12 cellular contexts compared by ENCODE assay signal in the genomic region with DNA sequence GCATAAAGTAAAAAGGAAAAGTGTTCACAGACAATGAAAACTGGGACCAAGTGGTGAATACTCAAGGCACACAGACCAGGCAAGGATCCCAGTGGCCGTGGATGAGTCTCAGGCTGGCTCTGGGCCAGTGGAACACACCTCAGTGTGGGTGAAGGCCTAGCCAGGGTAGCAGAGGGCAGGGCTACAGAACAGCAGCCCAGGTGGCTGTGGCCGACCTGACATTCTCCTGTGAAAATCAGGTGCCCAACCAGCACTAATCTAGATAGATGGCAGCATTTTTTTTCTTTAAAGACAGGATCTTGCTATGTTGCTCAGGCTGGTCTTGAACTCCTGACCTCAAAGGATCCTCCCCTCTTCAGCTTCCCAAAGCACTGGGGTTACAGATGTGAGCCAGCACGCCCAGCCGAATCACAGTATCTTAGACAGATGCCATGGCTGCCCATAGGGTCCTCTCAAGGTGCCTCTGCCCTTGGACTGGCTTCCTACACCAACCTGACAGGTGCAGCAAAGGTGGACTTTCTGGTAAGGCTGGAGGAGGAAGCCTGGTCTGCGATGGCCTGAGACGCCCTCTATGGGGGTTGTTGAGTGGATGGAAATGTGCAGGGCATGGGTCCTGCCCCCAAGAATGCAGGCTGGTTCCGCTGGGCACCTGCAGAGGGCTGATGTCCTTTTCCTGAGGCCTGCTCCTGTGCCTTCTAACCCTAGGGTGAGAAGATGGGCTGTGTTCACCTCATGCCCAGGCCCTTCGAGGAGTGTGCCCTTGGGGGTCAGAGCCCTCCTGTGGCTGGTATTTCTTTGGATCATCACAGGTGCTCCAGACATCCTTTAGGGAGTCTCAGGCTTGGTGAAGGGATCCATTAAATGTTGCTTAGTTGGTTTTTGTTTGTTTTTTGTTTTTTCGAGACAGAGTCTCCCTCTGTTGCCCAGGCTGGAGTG. TPM values are rescaled to one million over a fixed set of nuclear protein-coding genes. Genes with fewer than 3 reads are reported as not detected.
DNase-seq lines count a peak whose midpoint lies in the region; ATAC-seq, FAIRE-seq and TF ChIP-seq lines count a peak whose summit lies in the region.
"Had no signal": no experiment of that assay in that cellular context is flagged by ENCODE, and none has a peak within 500 bp of the region (broad histone marks: within the 10 kb centered on the region; RNA-seq: fewer than 3 reads in every experiment).

No MANE protein-coding gene starts in this region.

- H2BK120ac ChIP-seq in IMR-90 (ENCODE audit: low read depth, low read length) = no peak overlapping the region

- no peak overlapping the region for H3K27ac ChIP-seq in IMR-90 (ENCODE audit: insufficient read depth, low read length)
- no peak overlapping the region for H3K27ac ChIP-seq in GM12878 (ENCODE audit: control insufficient read depth, insufficient read depth)
- no peak overlapping the region for H3K27ac ChIP-seq in aorta (ENCODE audit: low read depth in 1 of 2, low read length in 2 of 2)
- no peak overlapping the region for H3K27ac ChIP-seq in ovary

- H3K4me3 Mint-ChIP-seq in nephron = peak overlapping the region; percentile 78 to 87 (median 84)
- H3K4me3 Mint-ChIP-seq in effector memory CD8-positive, alpha-beta T cell = peak overlapping the region in 1 of 2 donors; percentile 68

- FAIRE-seq in GM12878 (lab: Jason Lieb, UNC) = no peak

- H2BK20ac ChIP-seq in IMR-90 (ENCODE audit: low read depth, low read length) = no peak overlapping the region

- H3K14ac ChIP-seq in IMR-90 (replicated peaks; ENCODE audit: low read depth, low read length) = no peak overlapping the region

- CTCF ChIA-PET in IMR-90 (lab: Yijun Ruan, JAX) = no interaction called here
- CTCF ChIA-PET in GM12878 (lab: Yijun Ruan, JAX) = no interaction called here

- H3K9me1 ChIP-seq in IMR-90 (ENCODE audit: insufficient read depth, low read length) = peaks cover 11% of the 10 kb centered on the region

- H3K4me1 ChIP-seq in IMR-90 (ENCODE audit: control insufficient read depth, insufficient read depth, low read length) = peaks cover 27% of the 10 kb centered on the region
- H3K4me1 ChIP-seq in GM12878 (ENCODE audit: control insufficient read depth, insufficient read depth, low read length) = peaks cover 14% of the 10 kb centered on the region
- peaks cover 2 to 3% of the 10 kb centered on the region in 2 donors for H3K4me1 ChIP-seq in aorta (ENCODE audit: control insufficient read depth in 1 of 2, insufficient read depth in 2 of 2, low read length in 2 of 2)
- H3K4me1 ChIP-seq in ovary (ENCODE audit: insufficient read depth) = peaks cover 8% of the 10 kb centered on the region

- in situ Hi-C loops in IMR-90 (cut with MboI; ENCODE audit: low sequenced_read_pairs) = no loop called here
- in situ Hi-C loops in GM12878 (cut with MboI) = no loop called here

- peak overlapping the region; percentile 61 to 77 (median 74) for H3K27ac Mint-ChIP-seq in nephron
- H3K27ac Mint-ChIP-seq in effector memory CD8-positive, alpha-beta T cell = peak overlapping the region in 1 of 2 donors; percentile 97

- H2AFZ ChIP-seq in IMR-90 (replicated peaks; ENCODE audit: low read length, poor library complexity) (peak overlapping the region; percentile 8), GM12878 (ENCODE audit: control insufficient read depth, low read depth, low read length) (no peak overlapping the region)

- TF ChIP-seq EP300 in GM12878 (IDR thresholded peaks at IDR 0.05; ENCODE audit: borderline replicate concordance in 1 of 2, control insufficient read depth in 1 of 2, low read depth in 2 of 2, low read length in 2 of 2) (no peak), ovary (IDR thresholded peaks at IDR 0.05) (no peak)

- SMC1A ChIA-PET in GM12878 (lab: Charles Lee; ENCODE audit: uncharacterized antibody, unreplicated experiment) = interaction anchor here (0.6 to 1.8 kb wide), 3 partner anchors 8 to 157 kb away, joined by 3 to 5 read pairs (median 3); no protein-coding TSS in a partner anchor

- H4K20me1 ChIP-seq in IMR-90 (ENCODE audit: insufficient read depth, low read length) (peaks cover 48% of the 10 kb centered on the region), GM12878 (ENCODE audit: control insufficient read depth, insufficient read depth) (0 out of 2 replicates have a peak, but pooled peaks cover 3% of the 10 kb centered on the region)

- TF ChIP-seq CTCF in IMR-90 (conservative IDR thresholded peaks at IDR 0.05; ENCODE audit: low read depth, low read length) (no peak), GM12878 (IDR thresholded peaks at IDR 0.05 in 2 of 3, conservative IDR thresholded peaks at IDR 0.05 in 1 of 3; ENCODE audit: control insufficient read depth in 2 of 3, extremely low read depth in 1 of 3, insufficient read depth in 1 of 3, low read depth in 3 of 3, low read length in 3 of 3) (peak in 1 of 3 experiments; percentile 0; a peak in 1 of 6 replicates), nephron (IDR thresholded peaks at IDR 0.05; ENCODE audit: unreplicated experiment in 3 of 3) (no peak), ovary (IDR thresholded peaks at IDR 0.05) (no peak)

- DNase-seq in COLO668 (lab: John Stamatoyannopoulos, UW; ENCODE audit: unreplicated experiment) (peak; percentile 6), IMR-90 (no peak), GM12878 (ENCODE audit: low read depth, low spot score) (no peak), NCI-H2029 (lab: John Stamatoyannopoulos, UW) (no peak), aorta (no peak), ovary (no peak)
- DNase-seq in effector memory CD8-positive, alpha-beta T cell = no peak
- DNase-seq: caudate nucleus, DMS53, glutamatergic neuron, NCI-H1105 had no signal

- no peak for ATAC-seq in IMR-90 (ENCODE audit: low read depth)
- ATAC-seq in GM12878 = no peak
- ATAC-seq in effector memory CD8-positive, alpha-beta T cell (replicated peaks) = no peak
- ATAC-seq in aorta (ENCODE audit: low FRiP score) = no peak

- TF ChIP-seq POLR2A in IMR-90 (IDR thresholded peaks at IDR 0.05; ENCODE audit: low read depth, low read length) = no peak
- peak; percentile 64 for TF ChIP-seq POLR2A in GM12878 (IDR thresholded peaks at IDR 0.05; ENCODE audit: low read depth, low read length)
- no peak for TF ChIP-seq POLR2A in ovary (IDR thresholded peaks at IDR 0.05)

- H4K5ac ChIP-seq in IMR-90 (ENCODE audit: low read depth, low read length) = no peak overlapping the region

- H3K27me3 Mint-ChIP-seq in nephron (ENCODE audit: low read depth) = no peaks in the 10 kb centered on the region
- H3K27me3 Mint-ChIP-seq in effector memory CD8-positive, alpha-beta T cell = no peaks in the 10 kb centered on the region

- H3K79me1 ChIP-seq in IMR-90 (ENCODE audit: low read depth in 1 of 2, low read length in 2 of 2) = peaks cover 17 to 80% of the 10 kb centered on the region in 2 experiments; a peak in 3 of 4 replicates

- no peak overlapping the region for H2BK5ac ChIP-seq in IMR-90 (ENCODE audit: low read depth, low read length, poor library complexity, severe bottlenecking)

- peaks cover 12% of the 10 kb centered on the region for H3K36me3 Mint-ChIP-seq in nephron (ENCODE audit: low read depth)
- H3K36me3 Mint-ChIP-seq in effector memory CD8-positive, alpha-beta T cell (ENCODE audit: insufficient read depth) = peaks cover 85% of the 10 kb centered on the region

- H2AK5ac ChIP-seq in IMR-90 (ENCODE audit: low read depth, low read length) = no peak overlapping the region

- no peaks in the 10 kb centered on the region for H3K9me3 ChIP-seq in IMR-90 (ENCODE audit: control insufficient read depth, insufficient read depth, low read length)
- H3K9me3 ChIP-seq in GM12878 (replicated peaks; ENCODE audit: control insufficient read depth, insufficient read depth, low read length) = no peaks in the 10 kb centered on the region
- no peaks in the 10 kb centered on the region for H3K9me3 ChIP-seq in aorta (ENCODE audit: control insufficient read depth, low read length)
- no peaks in the 10 kb centered on the region for H3K9me3 ChIP-seq in ovary

- H3K18ac ChIP-seq in IMR-90 (ENCODE audit: low read depth, low read length) = no peak overlapping the region

- H3K4me1 Mint-ChIP-seq in nephron = peaks cover 23% of the 10 kb centered on the region
- H3K4me1 Mint-ChIP-seq in effector memory CD8-positive, alpha-beta T cell (ENCODE audit: low read depth in 2 of 2) = peaks cover 35 to 37% of the 10 kb centered on the region in 2 donors

- H3K27me3 ChIP-seq in IMR-90 (ENCODE audit: control insufficient read depth, insufficient read depth, low read length) (no peaks in the 10 kb centered on the region), GM12878 (replicated peaks in 1 of 2; ENCODE audit: control insufficient read depth in 2 of 2, insufficient read depth in 2 of 2, low read length in 1 of 2) (no peaks in the 10 kb centered on the region), aorta (ENCODE audit: control insufficient read depth in 1 of 2, insufficient read depth in 2 of 2, low read length in 1 of 2) (peaks cover 0 to 16% of the 10 kb centered on the region in 2 donors), ovary (no peaks in the 10 kb centered on the region)

- H3K9me3 Mint-ChIP-seq in nephron = no peaks in the 10 kb centered on the region
- H3K9me3 Mint-ChIP-seq in effector memory CD8-positive, alpha-beta T cell = no peaks in the 10 kb centered on the region

- TF ChIP-seq RAD21 in IMR-90 (IDR thresholded peaks at IDR 0.05; ENCODE audit: low read length) = no peak
- TF ChIP-seq RAD21 in GM12878 (IDR thresholded peaks at IDR 0.05; ENCODE audit: insufficient read depth, low read depth, low read length) = no peak

- H3K9ac ChIP-seq in IMR-90 (ENCODE audit: low read depth, low read length) (no peak overlapping the region), GM12878 (ENCODE audit: control insufficient read depth, insufficient read depth, low read length) (no peak overlapping the region)

- intact Hi-C loops in IMR-90 (cut with micrococcal nuclease) = no loop called here
- intact Hi-C loops in GM12878 (cut with micrococcal nuclease; ENCODE audit: unreplicated experiment) = loop anchor here (5.0 kb wide), 1 partner anchor 158 kb away; a partner anchor contains a TSS
- intact Hi-C loops in aorta (cut with DNase I) = loop anchor here in 1 of 2 donors (5.0 kb wide), 1 partner anchor 42 kb away; no protein-coding TSS in a partner anchor
- intact Hi-C loops in ovary (cut with DNase I) = no loop called here

- H3K36me3 ChIP-seq in IMR-90 (ENCODE audit: control insufficient read depth, insufficient read depth, low read length) (peaks cover 38% of the 10 kb centered on the region), GM12878 (ENCODE audit: control insufficient read depth in 2 of 2, insufficient read depth in 2 of 2, low read length in 1 of 2) (peaks cover 11 to 17% of the 10 kb centered on the region in 2 experiments), aorta (ENCODE audit: control insufficient read depth in 1 of 2, insufficient read depth in 2 of 2, low read length in 1 of 2) (peaks cover 0 to 3% of the 10 kb centered on the region in 2 donors), ovary (no peaks in the 10 kb centered on the region)

- H3K4me3 ChIP-seq in IMR-90 (ENCODE audit: insufficient read depth, low read depth, low read length) (no peak overlapping the region), GM12878 (no peak overlapping the region), aorta (ENCODE audit: low read length in 2 of 2) (no peak overlapping the region), ovary (no peak overlapping the region)

- H3K23ac ChIP-seq in IMR-90 (ENCODE audit: low read depth, low read length) = 0 out of 2 replicates have a peak overlapping the region, but pooled peaks have one; percentile 24

- BruUV-seq in IMR-90 (replicated peaks; lab: Mats Ljungman, UMichigan) (no TSS peak), GM12878 (replicated peaks; lab: Mats Ljungman, UMichigan) (no TSS peak)

- RAD21 ChIA-PET in GM12878 (lab: Charles Lee; ENCODE audit: unreplicated experiment) = no interaction called here

- no peak overlapping the region for H3K4ac ChIP-seq in IMR-90 (ENCODE audit: low read depth, low read length)

- WGBS in IMR-90 (ENCODE audit: extremely low coverage in 2 of 2, insufficient read length in 1 of 2), 2 experiments = 81% methylated on average over 5 of the region's 9 CpGs; no CpG with 5 or more reads in 1 of the 2 experiments
- 82% methylated on average over 9 of the region's 9 CpGs for WGBS in GM12878 (ENCODE audit: insufficient coverage, insufficient replicate concordance, low lambda C conversion rate, missing lambda C conversion rate)
- 72 to 74% methylated on average over 9 of the region's 9 CpGs for WGBS in aorta, 2 donors
- WGBS in ovary, 3 donors = 63 to 77% (median 63%) methylated on average over 9 of the region's 9 CpGs

- POLR2A ChIA-PET in IMR-90 (lab: Charles Lee; ENCODE audit: unreplicated experiment) = no interaction called here
- POLR2A ChIA-PET in GM12878 (lab: Charles Lee) = interaction anchor here (0.6 to 1.0 kb wide), 4 partner anchors 63 to 161 kb away, joined by 3 read pairs; a partner anchor contains a TSS

- H2BK15ac ChIP-seq in IMR-90 (ENCODE audit: low read depth, low read length) = no peak overlapping the region

- H3K79me2 ChIP-seq in GM12878 (ENCODE audit: control insufficient read depth, insufficient read depth, low read length) = peaks cover 69% of the 10 kb centered on the region

- H4K8ac ChIP-seq in IMR-90 (ENCODE audit: low read depth in 2 of 2, low read length in 2 of 2) = no peak overlapping the region

- dilution Hi-C loops in IMR-90 (cut with HindIII; ENCODE audit: low sequenced_read_pairs, unreplicated experiment) = no loop called here

- peak overlapping the region; percentile 70 for H2AK9ac ChIP-seq in IMR-90 (replicated peaks; ENCODE audit: low read depth, low read length, poor library complexity)

- H4K91ac ChIP-seq in IMR-90 (ENCODE audit: insufficient read depth, low read depth, low read length) = no peak overlapping the region

- no peak overlapping the region for H3K4me2 ChIP-seq in IMR-90 (ENCODE audit: low read depth, low read length)
- H3K4me2 ChIP-seq in GM12878 (ENCODE audit: control insufficient read depth, insufficient read depth) = peak overlapping the region; percentile 83; the same call in 1 of the 2 replicates

- no peak overlapping the region for H3K56ac ChIP-seq in IMR-90 (ENCODE audit: extremely low read depth, insufficient read depth, low read length)

RNA-seq across cellular contexts. Expression of a gene that starts 3.8 kb away (rescaled TPM):
- total RNA-seq in IMR-90 (2012; rRNA removed) (917 and 932 TPM in 2 replicates), GM12878 (2014; rRNA removed) (378 and 467 TPM in 2 replicates), GM12878 (2014; rRNA removed; fragmentation: Illumina TruSeq; extraction: Trizol) (247 and 285 TPM in 2 replicates), GM12878 (2021) (378 and 437 TPM in 2 replicates), aorta (100 to 1,000 TPM; 407 to 436 TPM), ovary (100 to 1,000 TPM; 230 to 435 (median 312) TPM)
- polyA plus RNA-seq in IMR-90 (2012; rRNA removed) (530 and 599 TPM in 2 replicates), GM12878 (2011; rRNA removed) (44.1 and 49.9 TPM in 2 replicates), GM12878 (2014; fragmentation: Illumina TruSeq; extraction: Trizol) (458 and 725 TPM in 2 replicates), GM12878 (2014; fragmentation: Nextera tagmentation; extraction: Ambion mirVana) (10 to 100 TPM in 1 of 2 experiments, 1 to 10 TPM in 1; 4.7 to 18.3 TPM), GM12878 (2014; rRNA removed) (128 and 182 TPM in 2 replicates), GM12878 (2016; fragmentation: Nextera tagmentation; extraction: Ambion mirVana) (100 to 1,000 TPM; 543 to 549 TPM), aorta (100 to 1,000 TPM; 275 to 537 TPM), ovary (1,000 to 10,000 TPM in 1 of 2 donors, 100 to 1,000 TPM in 1; 222 to 2,080 TPM)
- polyA plus RNA-seq in IMR-90 (2012; cell fraction: cytosol; rRNA removed) = 309 and 642 TPM in 2 replicates
- polyA plus RNA-seq in IMR-90 (2012; cell fraction: nucleus; rRNA removed; ENCODE audit: low replicate concordance) = 287 and 329 TPM in 2 replicates
- total RNA-seq in GM12878 (2013; cell fraction: nucleolus; rRNA removed) = 377 and 380 TPM in 2 replicates
- 409 TPM for polyA plus RNA-seq in GM12878 (2011; ENCODE audit: low read depth)
- 37.3 and 56.7 TPM in 2 replicates for polyA plus RNA-seq in GM12878 (2011; cell fraction: cytosol; rRNA removed)
- 82.9 and 101 TPM in 2 replicates for polyA plus RNA-seq in GM12878 (2011; cell fraction: nucleus; rRNA removed)
- 697 and 937 TPM in 2 replicates for polyA plus RNA-seq in GM12878 (2012)
- 38.8 and 46.2 TPM in 2 replicates for polyA minus RNA-seq in GM12878 (2011; rRNA and poly(A)+ RNA removed)
- polyA minus RNA-seq in GM12878 (2011; cell fraction: cytosol; rRNA and poly(A)+ RNA removed) = 65.3 and 66.3 TPM in 2 replicates
- polyA minus RNA-seq in GM12878 (2011; cell fraction: nucleus; rRNA and poly(A)+ RNA removed) = 59.7 and 74.5 TPM in 2 replicates

RNA-seq across cellular contexts. Expression of a gene that starts 7.0 kb away (rescaled TPM):
- total RNA-seq in IMR-90 (2012; rRNA removed) = 62.7 and 77.2 TPM in 2 replicates
- 324 and 362 TPM in 2 replicates for polyA plus RNA-seq in IMR-90 (2012; rRNA removed)
- polyA plus RNA-seq in IMR-90 (2012; cell fraction: cytosol; rRNA removed) = 214 and 386 TPM in 2 replicates
- polyA plus RNA-seq in IMR-90 (2012; cell fraction: nucleus; rRNA removed; ENCODE audit: low replicate concordance) = 425 and 839 TPM in 2 replicates
- 115 and 120 TPM in 2 replicates for total RNA-seq in GM12878 (2013; cell fraction: nucleolus; rRNA removed)
- 139 and 180 TPM in 2 replicates for total RNA-seq in GM12878 (2014; rRNA removed)
- 124 and 125 TPM in 2 replicates for total RNA-seq in GM12878 (2014; rRNA removed; fragmentation: Illumina TruSeq; extraction: Trizol)
- total RNA-seq in GM12878 (2021) = 538 and 552 TPM in 2 replicates
- polyA plus RNA-seq in GM12878 (2011; ENCODE audit: low read depth) = 219 TPM
- 18.6 and 39.5 TPM in 2 replicates for polyA plus RNA-seq in GM12878 (2011; rRNA removed)
- polyA plus RNA-seq in GM12878 (2011; cell fraction: cytosol; rRNA removed) = 75.8 and 96.8 TPM in 2 replicates
- polyA plus RNA-seq in GM12878 (2011; cell fraction: nucleus; rRNA removed) = 178 and 263 TPM in 2 replicates
- polyA plus RNA-seq in GM12878 (2012) = 247 and 301 TPM in 2 replicates
- 24.3 and 159 TPM in 2 replicates for polyA plus RNA-seq in GM12878 (2014; fragmentation: Illumina TruSeq; extraction: Trizol)
- polyA plus RNA-seq in GM12878 (2014; fragmentation: Nextera tagmentation; extraction: Ambion mirVana) = 10 to 100 TPM; 17.9 to 47.8 TPM
- polyA plus RNA-seq in GM12878 (2014; rRNA removed) = 184 and 246 TPM in 2 replicates
- polyA plus RNA-seq in GM12878 (2016; fragmentation: Nextera tagmentation; extraction: Ambion mirVana) = 100 to 1,000 TPM; 336 to 349 TPM
- polyA minus RNA-seq in GM12878 (2011; rRNA and poly(A)+ RNA removed) = 18.3 and 38.9 TPM in 2 replicates
- 59.9 and 91.7 TPM in 2 replicates for polyA minus RNA-seq in GM12878 (2011; cell fraction: cytosol; rRNA and poly(A)+ RNA removed)
- 72.5 and 108 TPM in 2 replicates for polyA minus RNA-seq in GM12878 (2011; cell fraction: nucleus; rRNA and poly(A)+ RNA removed)
- total RNA-seq in aorta = 100 to 1,000 TPM; 303 to 422 TPM
- 100 to 1,000 TPM; 163 to 310 TPM for polyA plus RNA-seq in aorta
- 100 to 1,000 TPM in 6 of 7 donors, 10 to 100 TPM in 1; 52.0 to 455 (median 318) TPM for total RNA-seq in ovary
- polyA plus RNA-seq in ovary = 100 to 1,000 TPM in 1 of 2 donors, 10 to 100 TPM in 1; 65.8 to 158 TPM

RNA-seq across cellular contexts. Expression of a gene that starts 27.3 kb away (rescaled TPM):
- 144 and 159 TPM in 2 replicates for total RNA-seq in IMR-90 (2012; rRNA removed)
- polyA plus RNA-seq in IMR-90 (2012; rRNA removed) = 88.6 and 112 TPM in 2 replicates
- 102 and 133 TPM in 2 replicates for polyA plus RNA-seq in IMR-90 (2012; cell fraction: cytosol; rRNA removed)
- polyA plus RNA-seq in IMR-90 (2012; cell fraction: nucleus; rRNA removed; ENCODE audit: low replicate concordance) = 62.2 and 73.2 TPM in 2 replicates
- total RNA-seq in GM12878 (2013; cell fraction: nucleolus; rRNA removed) = 21.8 and 38.6 TPM in 2 replicates
- total RNA-seq in GM12878 (2014; rRNA removed) = 253 and 263 TPM in 2 replicates
- 140 and 158 TPM in 2 replicates for total RNA-seq in GM12878 (2014; rRNA removed; fragmentation: Illumina TruSeq; extraction: Trizol)
- 238 and 240 TPM in 2 replicates for total RNA-seq in GM12878 (2021)
- polyA plus RNA-seq in GM12878 (2011; ENCODE audit: low read depth) = 58.1 TPM
- 61.5 and 103 TPM in 2 replicates for polyA plus RNA-seq in GM12878 (2011; rRNA removed)
- polyA plus RNA-seq in GM12878 (2011; cell fraction: cytosol; rRNA removed) = 120 and 169 TPM in 2 replicates
- polyA plus RNA-seq in GM12878 (2011; cell fraction: nucleus; rRNA removed) = 85.8 and 146 TPM in 2 replicates
- polyA plus RNA-seq in GM12878 (2012) = 79.2 and 87.4 TPM in 2 replicates
- polyA plus RNA-seq in GM12878 (2014; fragmentation: Illumina TruSeq; extraction: Trizol) = 29.4 and 105 TPM in 2 replicates
- 10 to 100 TPM in 1 of 2 experiments, 1 to 10 TPM in 1; 2.4 to 11.4 TPM for polyA plus RNA-seq in GM12878 (2014; fragmentation: Nextera tagmentation; extraction: Ambion mirVana)
- polyA plus RNA-seq in GM12878 (2014; rRNA removed) = 208 and 229 TPM in 2 replicates
- 10 to 100 TPM in 1 of 2 experiments, 1 to 10 TPM in 1; 9.8 to 17.7 TPM for polyA plus RNA-seq in GM12878 (2016; fragmentation: Nextera tagmentation; extraction: Ambion mirVana)
- polyA minus RNA-seq in GM12878 (2011; rRNA and poly(A)+ RNA removed) = 100 and 120 TPM in 2 replicates
- polyA minus RNA-seq in GM12878 (2011; cell fraction: cytosol; rRNA and poly(A)+ RNA removed) = 57.5 and 67.0 TPM in 2 replicates
- polyA minus RNA-seq in GM12878 (2011; cell fraction: nucleus; rRNA and poly(A)+ RNA removed) = 28.9 and 51.9 TPM in 2 replicates
- 10 to 100 TPM; 38.6 to 43.3 TPM for total RNA-seq in aorta
- polyA plus RNA-seq in aorta = 10 to 100 TPM; 29.7 to 36.1 TPM
- 100 to 1,000 TPM in 1 of 7 donors, 10 to 100 TPM in 6; 27.2 to 160 (median 58.5) TPM for total RNA-seq in ovary
- polyA plus RNA-seq in ovary = 10 to 100 TPM; 14.2 to 34.1 TPM

RNA-seq across cellular contexts. Expression of a gene that starts 27.4 kb away (rescaled TPM):
- total RNA-seq in IMR-90 (2012; rRNA removed) = 183 and 242 TPM in 2 replicates
- polyA plus RNA-seq in IMR-90 (2012; rRNA removed) = 387 and 508 TPM in 2 replicates
- 1,074 and 1,088 TPM in 2 replicates for polyA plus RNA-seq in IMR-90 (2012; cell fraction: cytosol; rRNA removed)
- 252 and 310 TPM in 2 replicates for polyA plus RNA-seq in IMR-90 (2012; cell fraction: nucleus; rRNA removed; ENCODE audit: low replicate concordance)
- total RNA-seq in GM12878 (2013; cell fraction: nucleolus; rRNA removed) = 22.9 and 24.4 TPM in 2 replicates
- total RNA-seq in GM12878 (2014; rRNA removed) = 141 and 152 TPM in 2 replicates
- total RNA-seq in GM12878 (2014; rRNA removed; fragmentation: Illumina TruSeq; extraction: Trizol) = 49.3 and 59.3 TPM in 2 replicates
- 137 and 147 TPM in 2 replicates for total RNA-seq in GM12878 (2021)
- polyA plus RNA-seq in GM12878 (2011; ENCODE audit: low read depth) = 99.4 TPM
- polyA plus RNA-seq in GM12878 (2011; rRNA removed) = 119 and 207 TPM in 2 replicates
- 481 and 566 TPM in 2 replicates for polyA plus RNA-seq in GM12878 (2011; cell fraction: cytosol; rRNA removed)
- polyA plus RNA-seq in GM12878 (2011; cell fraction: nucleus; rRNA removed) = 269 and 316 TPM in 2 replicates
- 164 and 182 TPM in 2 replicates for polyA plus RNA-seq in GM12878 (2012)
- 5.6 and 28.5 TPM in 2 replicates for polyA plus RNA-seq in GM12878 (2014; fragmentation: Illumina TruSeq; extraction: Trizol)
- 100 to 1,000 TPM; 127 to 173 TPM for polyA plus RNA-seq in GM12878 (2014; fragmentation: Nextera tagmentation; extraction: Ambion mirVana)
- polyA plus RNA-seq in GM12878 (2014; rRNA removed) = 210 and 211 TPM in 2 replicates
- polyA plus RNA-seq in GM12878 (2016; fragmentation: Nextera tagmentation; extraction: Ambion mirVana) = 100 to 1,000 TPM; 394 to 395 TPM
- polyA minus RNA-seq in GM12878 (2011; rRNA and poly(A)+ RNA removed) = 62.8 and 104 TPM in 2 replicates
- polyA minus RNA-seq in GM12878 (2011; cell fraction: cytosol; rRNA and poly(A)+ RNA removed) = 33.7 and 40.1 TPM in 2 replicates
- polyA minus RNA-seq in GM12878 (2011; cell fraction: nucleus; rRNA and poly(A)+ RNA removed) = 18.4 and 24.2 TPM in 2 replicates
- total RNA-seq in aorta = 10 to 100 TPM; 65.6 to 80.1 TPM
- polyA plus RNA-seq in aorta = 100 to 1,000 TPM; 190 to 195 TPM
- total RNA-seq in ovary = 100 to 1,000 TPM in 1 of 7 donors, 10 to 100 TPM in 6; 49.4 to 135 (median 81.0) TPM
- 100 to 1,000 TPM in 1 of 2 donors, 1 to 10 TPM in 1; 6.1 to 132 TPM for polyA plus RNA-seq in ovary

RNA-seq across cellular contexts. Expression of a gene that starts 29.3 kb away (rescaled TPM):
- not detected in 2 replicates for total RNA-seq in IMR-90 (2012; rRNA removed)
- 0.20 and 0.21 TPM in 2 replicates for polyA plus RNA-seq in IMR-90 (2012; rRNA removed)
- polyA plus RNA-seq in IMR-90 (2012; cell fraction: cytosol; rRNA removed) = 0.09 TPM in 1 of 2 replicates, not detected in the other
- polyA plus RNA-seq in IMR-90 (2012; cell fraction: nucleus; rRNA removed; ENCODE audit: low replicate concordance) = 0.56 and 0.97 TPM in 2 replicates
- total RNA-seq in GM12878 (2013; cell fraction: nucleolus; rRNA removed) = not detected in 2 replicates
- total RNA-seq in GM12878 (2014; rRNA removed) = 0.17 and 2.0 TPM in 2 replicates
- 0.14 and 0.31 TPM in 2 replicates for total RNA-seq in GM12878 (2014; rRNA removed; fragmentation: Illumina TruSeq; extraction: Trizol)
- total RNA-seq in GM12878 (2021) = 0.49 and 0.53 TPM in 2 replicates
- polyA plus RNA-seq in GM12878 (2011; ENCODE audit: low read depth) = not detected
- not detected in 2 replicates for polyA plus RNA-seq in GM12878 (2011; rRNA removed)
- polyA plus RNA-seq in GM12878 (2011; cell fraction: cytosol; rRNA removed) = 0.12 TPM in 1 of 2 replicates, not detected in the other
- not detected in 2 replicates for polyA plus RNA-seq in GM12878 (2011; cell fraction: nucleus; rRNA removed)
- 1.2 and 1.7 TPM in 2 replicates for polyA plus RNA-seq in GM12878 (2012)
- polyA plus RNA-seq in GM12878 (2014; fragmentation: Illumina TruSeq; extraction: Trizol) = 0.28 TPM in 1 of 2 replicates, not detected in the other
- not detected for polyA plus RNA-seq in GM12878 (2014; fragmentation: Nextera tagmentation; extraction: Ambion mirVana)
- 0.59 and 0.61 TPM in 2 replicates for polyA plus RNA-seq in GM12878 (2014; rRNA removed)
- polyA plus RNA-seq in GM12878 (2016; fragmentation: Nextera tagmentation; extraction: Ambion mirVana) = 1 to 10 TPM in 1 of 2 experiments, under 1 TPM in 1; 0.70 to 1.6 TPM
- polyA minus RNA-seq in GM12878 (2011; rRNA and poly(A)+ RNA removed) = not detected in 2 replicates
- polyA minus RNA-seq in GM12878 (2011; cell fraction: cytosol; rRNA and poly(A)+ RNA removed) = not detected in 2 replicates
- not detected in 2 replicates for polyA minus RNA-seq in GM12878 (2011; cell fraction: nucleus; rRNA and poly(A)+ RNA removed)
- total RNA-seq in aorta = not detected
- polyA plus RNA-seq in aorta = under 1 TPM in 1 of 2 donors, not detected in 1; 0.41 TPM
- total RNA-seq in ovary = not detected
- polyA plus RNA-seq in ovary = under 1 TPM in 1 of 2 donors, not detected in 1; 0.22 TPM
